Comparison of ENCODE assay signal across 1 cellular context in the genomic region with DNA sequence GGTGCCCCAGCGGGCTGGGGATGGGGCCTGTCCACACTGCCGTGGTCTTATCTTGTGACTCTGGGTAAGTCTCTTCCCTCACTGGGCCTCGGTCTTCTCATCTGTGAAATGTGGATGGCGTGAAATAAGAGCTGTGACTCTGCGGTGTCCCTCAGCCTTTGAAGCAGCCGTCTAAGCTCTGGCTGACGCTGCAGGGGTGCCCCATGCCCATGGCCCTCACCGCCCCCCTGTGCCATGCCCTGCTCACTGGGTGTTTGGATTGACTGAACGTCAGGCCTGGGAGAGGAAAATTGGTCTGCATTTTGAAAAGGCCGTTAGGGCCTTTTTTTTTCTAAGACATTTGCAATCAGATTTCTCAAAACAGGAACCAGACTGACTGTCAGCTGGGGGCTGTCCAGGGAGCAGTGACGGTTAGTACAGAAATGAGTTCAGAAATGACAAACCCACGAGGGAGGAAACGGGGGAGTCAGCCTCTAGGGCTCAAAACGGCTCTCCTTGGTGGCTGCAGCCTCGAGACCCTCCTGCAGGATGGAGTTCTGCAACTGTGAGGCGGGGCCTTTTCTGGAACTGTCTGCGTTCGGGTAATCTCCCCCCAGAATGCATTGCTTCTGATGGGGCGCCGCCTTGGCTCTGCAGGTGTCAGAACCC.
TF ChIP-seq lines count a peak whose summit lies in the region.

No MANE protein-coding gene starts in this region.

TF ChIP-seq in GM12878, 131 proteins besides CTCF, POLR2A, EP300 and RAD21 (continued from another document):
- TF ChIP-seq, protein P1, sequence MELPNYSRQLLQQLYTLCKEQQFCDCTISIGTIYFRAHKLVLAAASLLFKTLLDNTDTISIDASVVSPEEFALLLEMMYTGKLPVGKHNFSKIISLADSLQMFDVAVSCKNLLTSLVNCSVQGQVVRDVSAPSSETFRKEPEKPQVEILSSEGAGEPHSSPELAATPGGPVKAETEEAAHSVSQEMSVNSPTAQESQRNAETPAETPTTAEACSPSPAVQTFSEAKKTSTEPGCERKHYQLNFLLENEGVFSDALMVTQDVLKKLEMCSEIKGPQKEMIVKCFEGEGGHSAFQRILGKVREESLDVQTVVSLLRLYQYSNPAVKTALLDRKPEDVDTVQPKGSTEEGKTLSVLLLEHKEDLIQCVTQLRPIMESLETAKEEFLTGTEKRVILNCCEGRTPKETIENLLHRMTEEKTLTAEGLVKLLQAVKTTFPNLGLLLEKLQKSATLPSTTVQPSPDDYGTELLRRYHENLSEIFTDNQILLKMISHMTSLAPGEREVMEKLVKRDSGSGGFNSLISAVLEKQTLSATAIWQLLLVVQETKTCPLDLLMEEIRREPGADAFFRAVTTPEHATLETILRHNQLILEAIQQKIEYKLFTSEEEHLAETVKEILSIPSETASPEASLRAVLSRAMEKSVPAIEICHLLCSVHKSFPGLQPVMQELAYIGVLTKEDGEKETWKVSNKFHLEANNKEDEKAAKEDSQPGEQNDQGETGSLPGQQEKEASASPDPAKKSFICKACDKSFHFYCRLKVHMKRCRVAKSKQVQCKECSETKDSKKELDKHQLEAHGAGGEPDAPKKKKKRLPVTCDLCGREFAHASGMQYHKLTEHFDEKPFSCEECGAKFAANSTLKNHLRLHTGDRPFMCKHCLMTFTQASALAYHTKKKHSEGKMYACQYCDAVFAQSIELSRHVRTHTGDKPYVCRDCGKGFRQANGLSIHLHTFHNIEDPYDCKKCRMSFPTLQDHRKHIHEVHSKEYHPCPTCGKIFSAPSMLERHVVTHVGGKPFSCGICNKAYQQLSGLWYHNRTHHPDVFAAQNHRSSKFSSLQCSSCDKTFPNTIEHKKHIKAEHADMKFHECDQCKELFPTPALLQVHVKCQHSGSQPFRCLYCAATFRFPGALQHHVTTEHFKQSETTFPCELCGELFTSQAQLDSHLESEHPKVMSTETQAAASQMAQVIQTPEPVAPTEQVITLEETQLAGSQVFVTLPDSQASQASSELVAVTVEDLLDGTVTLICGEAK (IDR thresholded peaks at IDR 0.05; ENCODE audit: borderline replicate concordance): no peak
- TF ChIP-seq, protein P2, sequence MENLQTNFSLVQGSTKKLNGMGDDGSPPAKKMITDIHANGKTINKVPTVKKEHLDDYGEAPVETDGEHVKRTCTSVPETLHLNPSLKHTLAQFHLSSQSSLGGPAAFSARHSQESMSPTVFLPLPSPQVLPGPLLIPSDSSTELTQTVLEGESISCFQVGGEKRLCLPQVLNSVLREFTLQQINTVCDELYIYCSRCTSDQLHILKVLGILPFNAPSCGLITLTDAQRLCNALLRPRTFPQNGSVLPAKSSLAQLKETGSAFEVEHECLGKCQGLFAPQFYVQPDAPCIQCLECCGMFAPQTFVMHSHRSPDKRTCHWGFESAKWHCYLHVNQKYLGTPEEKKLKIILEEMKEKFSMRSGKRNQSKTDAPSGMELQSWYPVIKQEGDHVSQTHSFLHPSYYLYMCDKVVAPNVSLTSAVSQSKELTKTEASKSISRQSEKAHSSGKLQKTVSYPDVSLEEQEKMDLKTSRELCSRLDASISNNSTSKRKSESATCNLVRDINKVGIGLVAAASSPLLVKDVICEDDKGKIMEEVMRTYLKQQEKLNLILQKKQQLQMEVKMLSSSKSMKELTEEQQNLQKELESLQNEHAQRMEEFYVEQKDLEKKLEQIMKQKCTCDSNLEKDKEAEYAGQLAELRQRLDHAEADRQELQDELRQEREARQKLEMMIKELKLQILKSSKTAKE (IDR thresholded peaks at IDR 0.05; ENCODE audit: low read depth, poor library complexity, severe bottlenecking): peak; percentile 73
- TF ChIP-seq CEBPB (IDR thresholded peaks at IDR 0.05; ENCODE audit: borderline replicate concordance in 1 of 2, low read depth in 2 of 2, low read length in 2 of 2) (no peak), BCL11A (IDR thresholded peaks at IDR 0.05; ENCODE audit: low read depth, low read length) (peak; percentile 76; the same call in 1 of the 2 replicates), EED (IDR thresholded peaks at IDR 0.05; ENCODE audit: low read depth) (peak; percentile 86), FOS (IDR thresholded peaks at IDR 0.05; ENCODE audit: borderline replicate concordance, extremely low read depth, insufficient read length) (no peak), GABPA (IDR thresholded peaks at IDR 0.05; ENCODE audit: low read depth) (no peak), ZBED1 (IDR thresholded peaks at IDR 0.05; ENCODE audit: borderline replicate concordance) (peak; percentile 86; the same call in 1 of the 2 replicates), FOXK2 (IDR thresholded peaks at IDR 0.05) (no peak), MXI1 (IDR thresholded peaks at IDR 0.05; ENCODE audit: low read depth, low read length) (peak; percentile 89), PAX5 (IDR thresholded peaks at IDR 0.05; ENCODE audit: borderline replicate concordance, low read depth, low read length) (no peak; the same call in 1 of the 2 replicates), POU2F2 (IDR thresholded peaks at IDR 0.05; ENCODE audit: borderline replicate concordance, low read depth, low read length) (no peak; the same call in 2 of the 3 replicates), HDGF (IDR thresholded peaks at IDR 0.05) (no peak), RFX5 (IDR thresholded peaks at IDR 0.05; ENCODE audit: low read depth, low read length) (no peak)
- TF ChIP-seq, protein P3, sequence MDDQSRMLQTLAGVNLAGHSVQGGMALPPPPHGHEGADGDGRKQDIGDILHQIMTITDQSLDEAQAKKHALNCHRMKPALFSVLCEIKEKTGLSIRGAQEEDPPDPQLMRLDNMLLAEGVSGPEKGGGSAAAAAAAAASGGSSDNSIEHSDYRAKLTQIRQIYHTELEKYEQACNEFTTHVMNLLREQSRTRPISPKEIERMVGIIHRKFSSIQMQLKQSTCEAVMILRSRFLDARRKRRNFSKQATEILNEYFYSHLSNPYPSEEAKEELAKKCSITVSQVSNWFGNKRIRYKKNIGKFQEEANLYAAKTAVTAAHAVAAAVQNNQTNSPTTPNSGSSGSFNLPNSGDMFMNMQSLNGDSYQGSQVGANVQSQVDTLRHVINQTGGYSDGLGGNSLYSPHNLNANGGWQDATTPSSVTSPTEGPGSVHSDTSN (IDR thresholded peaks at IDR 0.05; ENCODE audit: insufficient replicate concordance, low read depth, low read length): peak; percentile 76
- TF ChIP-seq, protein P4, sequence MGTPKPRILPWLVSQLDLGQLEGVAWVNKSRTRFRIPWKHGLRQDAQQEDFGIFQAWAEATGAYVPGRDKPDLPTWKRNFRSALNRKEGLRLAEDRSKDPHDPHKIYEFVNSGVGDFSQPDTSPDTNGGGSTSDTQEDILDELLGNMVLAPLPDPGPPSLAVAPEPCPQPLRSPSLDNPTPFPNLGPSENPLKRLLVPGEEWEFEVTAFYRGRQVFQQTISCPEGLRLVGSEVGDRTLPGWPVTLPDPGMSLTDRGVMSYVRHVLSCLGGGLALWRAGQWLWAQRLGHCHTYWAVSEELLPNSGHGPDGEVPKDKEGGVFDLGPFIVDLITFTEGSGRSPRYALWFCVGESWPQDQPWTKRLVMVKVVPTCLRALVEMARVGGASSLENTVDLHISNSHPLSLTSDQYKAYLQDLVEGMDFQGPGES (IDR thresholded peaks at IDR 0.05): no peak
- TF ChIP-seq, protein P5, sequence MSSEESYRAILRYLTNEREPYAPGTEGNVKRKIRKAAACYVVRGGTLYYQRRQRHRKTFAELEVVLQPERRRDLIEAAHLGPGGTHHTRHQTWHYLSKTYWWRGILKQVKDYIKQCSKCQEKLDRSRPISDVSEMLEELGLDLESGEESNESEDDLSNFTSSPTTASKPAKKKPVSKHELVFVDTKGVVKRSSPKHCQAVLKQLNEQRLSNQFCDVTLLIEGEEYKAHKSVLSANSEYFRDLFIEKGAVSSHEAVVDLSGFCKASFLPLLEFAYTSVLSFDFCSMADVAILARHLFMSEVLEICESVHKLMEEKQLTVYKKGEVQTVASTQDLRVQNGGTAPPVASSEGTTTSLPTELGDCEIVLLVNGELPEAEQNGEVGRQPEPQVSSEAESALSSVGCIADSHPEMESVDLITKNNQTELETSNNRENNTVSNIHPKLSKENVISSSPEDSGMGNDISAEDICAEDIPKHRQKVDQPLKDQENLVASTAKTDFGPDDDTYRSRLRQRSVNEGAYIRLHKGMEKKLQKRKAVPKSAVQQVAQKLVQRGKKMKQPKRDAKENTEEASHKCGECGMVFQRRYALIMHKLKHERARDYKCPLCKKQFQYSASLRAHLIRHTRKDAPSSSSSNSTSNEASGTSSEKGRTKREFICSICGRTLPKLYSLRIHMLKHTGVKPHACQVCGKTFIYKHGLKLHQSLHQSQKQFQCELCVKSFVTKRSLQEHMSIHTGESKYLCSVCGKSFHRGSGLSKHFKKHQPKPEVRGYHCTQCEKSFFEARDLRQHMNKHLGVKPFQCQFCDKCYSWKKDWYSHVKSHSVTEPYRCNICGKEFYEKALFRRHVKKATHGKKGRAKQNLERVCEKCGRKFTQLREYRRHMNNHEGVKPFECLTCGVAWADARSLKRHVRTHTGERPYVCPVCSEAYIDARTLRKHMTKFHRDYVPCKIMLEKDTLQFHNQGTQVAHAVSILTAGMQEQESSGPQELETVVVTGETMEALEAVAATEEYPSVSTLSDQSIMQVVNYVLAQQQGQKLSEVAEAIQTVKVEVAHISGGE (CRISPR knock-in tag; IDR thresholded peaks at IDR 0.05): no peak
